In genomic region chrX:118974088-118974907, GRCh38 we compare ENCODE assay signal across 1 cellular context.
TF ChIP-seq lines count a peak whose summit lies in the region.

Gene LONRF3, plus strand, starts transcription at chrX:118974618. Its CDS starts 163 bp downstream, at chrX:118974781.

TF ChIP-seq in K562, 482 proteins besides CTCF, POLR2A, EP300 and RAD21 (continued from another document):
- TF ChIP-seq ZKSCAN8 (CRISPR knock-in tag; IDR thresholded peaks at IDR 0.05) (no peak), JUND (IDR thresholded peaks at IDR 0.05; ENCODE audit: borderline replicate concordance, low read depth, low read length) (no peak), JUND (tag; IDR thresholded peaks at IDR 0.05; ENCODE audit: borderline replicate concordance, low read depth, low read length) (no peak), ZNF347 (CRISPR knock-in tag; IDR thresholded peaks at IDR 0.05; ENCODE audit: low read depth) (no peak)
